In genomic region chrX:14546190-14546589, GRCh38 we compare ENCODE assay signal across 28 cellular contexts. TPM values are rescaled to one million over a fixed set of nuclear protein-coding genes. Genes with fewer than 3 reads are reported as not detected.
"Had no signal": no experiment of that assay in that cellular context is flagged by ENCODE, and none has a peak within 500 bp of the region (broad histone marks: within the 10 kb centered on the region; RNA-seq: fewer than 3 reads in every experiment).

No MANE protein-coding gene starts in this region.

- H3K9me3 ChIP-seq: ascending aorta had no signal

- H3K27me3 ChIP-seq: ascending aorta had no signal

- H3K4me1 ChIP-seq: ascending aorta had no signal

- DNase-seq: activated CD4-positive, alpha-beta memory T cell treated with anti-CD3 and anti-CD28 coated beads for 36 hours; activated CD4-positive, alpha-beta T cell treated with anti-CD3 and anti-CD28 coated beads, Interleukin-2, amount 10 ng/mL, durations not matched to agents 7 days and 5 days; activated CD4-positive, CD25-positive, alpha-beta regulatory T cell; activated CD8-positive, alpha-beta memory T cell treated with anti-CD3 and anti-CD28 coated beads for 24 hours; activated effector memory CD4-positive, alpha-beta T cell treated with anti-CD3 and anti-CD28 coated beads, Interleukin-2, amount 50 U/mL, for 16 hours; activated naive CD4-positive, alpha-beta T cell treated with Interleukin-2 at 50 U/mL for 16 hours; activated naive CD8-positive, alpha-beta T cell treated with anti-CD3 and anti-CD28 coated beads, Interleukin-2, amount 50 U/mL, for 24 hours; activated T-cell treated with anti-CD3 and anti-CD28 coated beads, Interleukin-2, amount 50 U/mL, for 4 hours; amniotic stem cell; KBM-7; MV-4-11; NCI-H1092 treated with DMSO at 0.1 percent for 48 hours; NCI-H1436 treated with DMSO at 0.1 percent for 48 hours; NCI-H1930; NCI-H2107; NCI-H2171 treated with DMSO at 0.1 percent for 48 hours; NCI-H226; NCI-H524 treated with DMSO at 0.1 percent for 48 hours; PC-9; SHP77 treated with DMSO at 0.1 percent for 48 hours; T-helper 1 cell had no signal

- H3K36me3 ChIP-seq: ascending aorta had no signal

- H3K4me2 ChIP-seq: PC-9 had no signal

- H3K27ac ChIP-seq: ascending aorta, PC-9, VCaP had no signal

- ATAC-seq: activated naive CD4-positive, alpha-beta T cell treated with anti-CD3 and anti-CD28 coated beads, Interleukin-2, amount 50 U/mL, for 72 hours; activated naive CD8-positive, alpha-beta T cell treated with anti-CD3 and anti-CD28 coated beads, Interleukin-2, amount 50 U/mL, for 24 hours; activated T-cell treated with anti-CD3 and anti-CD28 coated beads, Interleukin-2, amount 50 U/mL, for 4 hours had no signal

- H2AFZ ChIP-seq: PC-9 had no signal

- H3K4me3 ChIP-seq: ascending aorta, PC-9 had no signal

RNA-seq across cellular contexts. Expression of gene GLRA2, which starts 16.9 kb away (rescaled TPM):
- total RNA-seq: activated CD4-positive, alpha-beta memory T cell treated with anti-CD3 and anti-CD28 coated beads for 36 hours; activated CD4-positive, alpha-beta T cell treated with anti-CD3 and anti-CD28 coated beads, Interleukin-2, amount 10 ng/mL, durations not matched to agents 7 days and 5 days; activated naive CD4-positive, alpha-beta T cell treated with anti-CD3 and anti-CD28 coated beads, Interleukin-2, amount 50 U/mL, for 72 hours; activated T-cell treated with anti-CD3 and anti-CD28 coated beads, Interleukin-2, amount 50 U/mL, for 4 hours; ascending aorta; LHCN-M2; M059J; PC-9; SK-MEL-5; T-helper 2 cell treated with Interferon-gamma antibody and Interleukin-4, amounts not matched to agents 100 ng/mL and 5 ng/mL, for 36 hours had no signal
